Comparison of ENCODE assay signal across 8 cellular contexts in the genomic region with DNA sequence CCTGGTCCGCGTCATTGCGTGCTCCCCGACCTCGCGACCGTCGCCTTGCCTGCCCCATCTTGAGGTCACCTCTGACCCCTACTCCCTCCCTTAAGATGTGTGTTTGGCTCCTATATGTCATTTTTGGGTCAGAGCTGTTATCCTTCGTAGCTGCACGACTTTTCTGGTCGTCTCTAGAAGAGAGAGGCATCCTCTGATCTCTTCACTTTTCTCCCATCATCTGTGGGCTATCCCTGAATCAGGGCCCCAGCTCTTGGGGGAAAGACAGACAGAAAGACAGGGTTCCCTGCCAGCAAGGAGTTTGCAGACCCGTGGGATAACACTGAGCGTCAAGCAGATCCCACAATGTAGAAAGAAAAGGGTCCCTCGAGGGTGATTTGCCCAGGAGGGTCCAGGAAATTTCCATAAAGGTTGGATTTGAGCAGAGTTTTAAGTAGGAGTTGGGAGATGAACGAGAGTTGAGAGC. TPM values are rescaled to one million over a fixed set of nuclear protein-coding genes. Genes with fewer than 3 reads are reported as not detected.
DNase-seq lines count a peak whose midpoint lies in the region; ATAC-seq, FAIRE-seq and TF ChIP-seq lines count a peak whose summit lies in the region.

No MANE protein-coding gene starts in this region.

- no peaks in the 10 kb centered on the region for H3K27me3 ChIP-seq in foreskin keratinocyte
- no peaks in the 10 kb centered on the region for H3K27me3 ChIP-seq in skeletal muscle satellite cell (ENCODE audit: control insufficient read depth, insufficient read depth, low read length)

- peak overlapping the region; percentile 87 for H3K4me3 ChIP-seq in skeletal muscle satellite cell (ENCODE audit: low read length)

- no peak for DNase-seq in GM18507 (ENCODE audit: extremely low spot score, insufficient read length, low read depth)
- no peak for DNase-seq in foreskin keratinocyte
- no peak for DNase-seq in midbrain (lab: John Stamatoyannopoulos, UW)
- no peak for DNase-seq in D721Med (ENCODE audit: insufficient read length, low spot score)
- DNase-seq in activated effector memory CD4-positive, alpha-beta T cell treated with anti-CD3 and anti-CD28 coated beads, Interleukin-2, amount 50 U/mL, for 16 hours, result no peak

- no peaks in the 10 kb centered on the region for H3K36me3 ChIP-seq in skeletal muscle satellite cell (ENCODE audit: insufficient read depth, low read length)

- no peak for ATAC-seq in foreskin keratinocyte
- ATAC-seq in HG02870 (IDR thresholded peaks at IDR 0.05; ENCODE audit: unreplicated experiment), result no peak

- peak overlapping the region; percentile 84 for H3K27ac ChIP-seq in VCaP
- H3K27ac ChIP-seq in foreskin keratinocyte, result peak overlapping the region; percentile 17

- TF ChIP-seq CTCF in VCaP (conservative IDR thresholded peaks at IDR 0.05) (no peak), foreskin keratinocyte (conservative IDR thresholded peaks at IDR 0.05) (no peak), D721Med (IDR thresholded peaks at IDR 0.05; ENCODE audit: insufficient read depth, missing control alignments) (no peak)

- H3K4me2 ChIP-seq in skeletal muscle satellite cell (ENCODE audit: low read length), result peak overlapping the region; percentile 95

- peak overlapping the region; percentile 96 for H3K9ac ChIP-seq in skeletal muscle satellite cell (ENCODE audit: low read depth, low read length)

- peaks cover 6% of the 10 kb centered on the region for H3K4me1 ChIP-seq in foreskin keratinocyte
- peaks cover 22% of the 10 kb centered on the region for H3K4me1 ChIP-seq in skeletal muscle satellite cell (ENCODE audit: control insufficient read depth, insufficient read depth, low read length)

- H3K9me3 ChIP-seq in skeletal muscle satellite cell (replicated peaks; ENCODE audit: low read length), result no peaks in the 10 kb centered on the region

- peak; percentile 62 for FAIRE-seq in GM18507 (lab: Jason Lieb, UNC)
- no peak for FAIRE-seq in D721Med (lab: Jason Lieb, UNC)

RNA-seq across cellular contexts. Expression of a gene that starts 0.6 kb away (rescaled TPM):
- 21.6 and 21.7 TPM in 2 replicates for total RNA-seq in foreskin keratinocyte
- 11.8 and 12.4 TPM in 2 replicates for polyA plus RNA-seq in foreskin keratinocyte
- total RNA-seq in skeletal muscle satellite cell (2012; rRNA removed), result 13.2 and 13.3 TPM in 2 replicates

RNA-seq across cellular contexts. Expression of a gene that starts 16.2 kb away (rescaled TPM):
- total RNA-seq in foreskin keratinocyte, result 12.0 and 18.8 TPM in 2 replicates
- 5.8 and 11.3 TPM in 2 replicates for polyA plus RNA-seq in foreskin keratinocyte
- total RNA-seq in skeletal muscle satellite cell (2012; rRNA removed), result 0.25 and 1.3 TPM in 2 replicates
